In the genomic region with DNA sequence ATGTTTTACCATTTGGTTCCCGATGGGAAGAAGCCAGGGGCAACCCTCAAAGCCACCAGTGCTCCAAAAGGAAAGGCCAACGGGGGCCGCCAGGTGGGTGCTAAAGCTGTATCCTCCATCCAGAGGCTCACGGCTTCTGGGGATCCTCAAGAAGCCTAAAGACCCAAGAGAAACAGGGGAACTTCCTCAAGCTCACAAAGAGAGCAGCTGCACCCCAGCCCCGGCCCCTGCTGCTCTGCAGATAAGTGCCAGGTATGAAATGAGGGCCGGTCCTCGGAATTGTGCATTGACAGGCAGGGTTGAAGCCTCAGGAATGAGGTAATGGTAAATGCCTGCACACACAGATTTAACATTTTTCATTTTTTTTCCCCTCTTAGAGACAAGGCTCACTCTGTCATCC, we compare ENCODE assay signal across 26 cellular contexts.
"Had no signal": no experiment of that assay in that cellular context is flagged by ENCODE, and none has a peak within 500 bp of the region (broad histone marks: within the 10 kb centered on the region; RNA-seq: fewer than 3 reads in every experiment).

No MANE protein-coding gene starts in this region.

- H3K4me1 ChIP-seq: parathyroid adenoma, psoas muscle, right lobe of liver, sigmoid colon, suprapubic skin, testis, tibial artery, transverse colon, upper lobe of right lung, uterus had no signal

- H3K27me3 ChIP-seq: ovary, right lobe of liver, testis had no signal

- ATAC-seq: naive thymus-derived CD8-positive, alpha-beta T cell; natural killer cell treated with Interleukin-12 subunit alpha and Interleukin-12 subunit beta and Interleukin-15 and Interleukin-18, amount 100 ng/mL, for 72 hours; psoas muscle; right lobe of liver; stimulated activated memory B cell treated with anti-CD40 and anti-IgM and Interleukin-4, amounts not matched to agents 10 μg/mL and 1 μg/mL and 100 μg/mL, for 72 hours; stimulated activated naive CD8-positive, alpha-beta T cell treated with anti-CD3 and anti-CD28 coated beads, Interleukin-15, amount 100 ng/mL, for 72 hours; stimulated activated naive CD8-positive, alpha-beta T cell treated with anti-CD3 and anti-CD28 coated beads, Interleukin-15, Interleukin-2, amounts not matched to agents 100 U/mL and 50 U/mL, for 24 hours; upper lobe of right lung had no signal

- H3K4me3 ChIP-seq: ovary, psoas muscle, right lobe of liver, sigmoid colon, suprapubic skin, testis, tibial artery, transverse colon, upper lobe of right lung, uterus had no signal

- H3K9me3 ChIP-seq: ovary, psoas muscle, right lobe of liver, sigmoid colon, suprapubic skin, testis, tibial artery, transverse colon, upper lobe of right lung, uterus had no signal

- DNase-seq: naive thymus-derived CD8-positive, alpha-beta T cell; nephron progenitor cell; occipital lobe; ovary; psoas muscle; right cardiac atrium; right lobe of liver; sigmoid colon; small intestine; stimulated activated CD4-positive, alpha-beta T cell treated with anti-CD3 and anti-CD28 coated beads, Interleukin-12 subunit alpha, Interleukin-12 subunit beta, amount 100 ng/mL, for 4 hours; stimulated activated CD4-positive, alpha-beta T cell treated with anti-CD3 and anti-CD28 coated beads, Interleukin-1b, Interleukin-23, amount 100 ng/mL, for 48 hours; stimulated activated CD4-positive, alpha-beta T cell treated with anti-CD3 and anti-CD28 coated beads, Interleukin-4, amount 100 ng/mL, for 1 hour; stimulated activated CD4-positive, alpha-beta T cell treated with anti-CD3 and anti-CD28 coated beads, Interleukin-4, amount 100 ng/mL, for 4 hours; stimulated activated CD8-positive, alpha-beta memory T cell treated with anti-CD3 and anti-CD28 coated beads, Interleukin-4, amount 100 ng/mL, for 48 hours; stimulated activated naive CD4-positive, alpha-beta T cell; stimulated activated naive CD8-positive, alpha-beta T cell treated with anti-CD3 and anti-CD28 coated beads, Interleukin-15, amount 100 ng/mL, for 72 hours; stimulated activated naive CD8-positive, alpha-beta T cell treated with anti-CD3 and anti-CD28 coated beads, Interleukin-15, Interleukin-2, amounts not matched to agents 100 U/mL and 50 U/mL, for 24 hours; testis; transverse colon; upper lobe of right lung; uterus had no signal

- H3K36me3 ChIP-seq: ovary, right lobe of liver, sigmoid colon, suprapubic skin, tibial artery, transverse colon, upper lobe of right lung, uterus had no signal

- H3K27ac ChIP-seq: ovary, parathyroid adenoma, psoas muscle, right lobe of liver, sigmoid colon, suprapubic skin, testis, tibial artery, transverse colon, upper lobe of right lung, uterus had no signal
